Comparison of ENCODE assay signal across 19 cellular contexts in genomic region chr13:88648598-88649373, GRCh38.
A peak's percentile ranks its signal among the peaks of the same experiment; 100 is the strongest.
DNase-seq lines count a peak whose midpoint lies in the region; ATAC-seq and TF ChIP-seq lines count a peak whose summit lies in the region.
"Had no signal": no experiment of that assay in that cellular context is flagged by ENCODE, and none has a peak within 500 bp of the region (broad histone marks: within the 10 kb centered on the region; RNA-seq: fewer than 3 reads in every experiment).

No MANE protein-coding gene starts in this region.

- ATAC-seq in HG03097 (IDR thresholded peaks at IDR 0.05; ENCODE audit: low FRiP score, unreplicated experiment): peak; percentile 57
- ATAC-seq in HG03442 (IDR thresholded peaks at IDR 0.05; ENCODE audit: unreplicated experiment): no peak
- ATAC-seq in HG03521 (IDR thresholded peaks at IDR 0.05; ENCODE audit: unreplicated experiment): no peak
- ATAC-seq: HepG2 had no signal

- H3K27me3 Mint-ChIP-seq in immature natural killer cell (ENCODE audit: low read depth in 3 of 3): peaks cover 0 to 1% (median 0%) of the 10 kb centered on the region in 3 donors

- peak overlapping the region in 5 of 6 donors; percentile 4 to 75 (median 56) for H3K27ac Mint-ChIP-seq in immature natural killer cell
- H3K27ac Mint-ChIP-seq: T-helper 1 cell treated with Interleukin-12 subunit alpha and Interleukin-12 subunit beta and Interleukin-4 antibody, amounts not matched to agents 30 μg/mL and 1 μg/mL, for 36 hours had no signal

- H3K4me3 Mint-ChIP-seq in immature natural killer cell: no peak overlapping the region
- H3K4me3 Mint-ChIP-seq: T-helper 1 cell treated with Interleukin-12 subunit alpha and Interleukin-12 subunit beta and Interleukin-4 antibody, amounts not matched to agents 30 μg/mL and 1 μg/mL, for 36 hours had no signal

- peaks cover 19 to 29% of the 10 kb centered on the region in 2 donors for H3K4me1 Mint-ChIP-seq in immature natural killer cell

- DNase-seq in GM12865 (ENCODE audit: low read depth) (peak; percentile 16), MV-4-11 (lab: John Stamatoyannopoulos, UW) (peak; percentile 44), immature natural killer cell (no peak), T-helper 9 cell (no peak), NCI-H774 (lab: John Stamatoyannopoulos, UW) (no peak)
- DNase-seq: C1 segment of cervical spinal cord, COR-L47, DMS53, MG63, NCI-H1436, NCI-H2081 treated with DMSO at 0.1 percent for 48 hours, NCI-H345, Peyer's patch, SHP77 had no signal

- peaks cover 0 to 14% (median 6%) of the 10 kb centered on the region in 6 donors for H3K9me3 Mint-ChIP-seq in immature natural killer cell

- peaks cover 3 to 10% (median 6%) of the 10 kb centered on the region in 3 donors for H3K36me3 Mint-ChIP-seq in immature natural killer cell

- no peak overlapping the region for H3K4me3 ChIP-seq in GM12865 (ENCODE audit: low read depth, low read length)
- H3K4me3 ChIP-seq: MG63, Peyer's patch had no signal

- no peak for TF ChIP-seq CTCF in GM12865 (IDR thresholded peaks at IDR 0.05; ENCODE audit: insufficient read depth, low read depth, low read length, missing control alignments)

Comparison
In these comparisons a context has a peak if more than half of its experiments do, and no peak if none do; other contexts are left out.
1. DNase-seq: peak in GM12865 (single experiment) and MV-4-11 (single experiment); none in immature natural killer cell (0 of 3), T-helper 9 cell (single experiment) and NCI-H774 (single experiment).